In genomic region chr5:168315991-168316578, GRCh38 we compare ENCODE assay signal across 12 cellular contexts. TPM values are rescaled to one million over a fixed set of nuclear protein-coding genes. Genes with fewer than 3 reads are reported as not detected.
DNase-seq lines count a peak whose midpoint lies in the region; ATAC-seq, FAIRE-seq and TF ChIP-seq lines count a peak whose summit lies in the region.
"Had no signal": no experiment of that assay in that cellular context is flagged by ENCODE, and none has a peak within 500 bp of the region (broad histone marks: within the 10 kb centered on the region; RNA-seq: fewer than 3 reads in every experiment).

No MANE protein-coding gene starts in this region.

- H3K27me3 ChIP-seq in astrocyte (ENCODE audit: insufficient read depth, low read length) (no peaks in the 10 kb centered on the region), lower lobe of right lung (ENCODE audit: low read depth) (no peaks in the 10 kb centered on the region), upper lobe of right lung (no peaks in the 10 kb centered on the region), foreskin keratinocyte (no peaks in the 10 kb centered on the region)

- H3K4me3 ChIP-seq in astrocyte (ENCODE audit: insufficient read depth, low read depth, low read length) (no peak overlapping the region), lower lobe of right lung (no peak overlapping the region), upper lobe of right lung (no peak overlapping the region)

- no peaks in the 10 kb centered on the region for H3K9me3 ChIP-seq in astrocyte (ENCODE audit: insufficient read depth, low read depth, low read length)
- no peaks in the 10 kb centered on the region for H3K9me3 ChIP-seq in lower lobe of right lung
- H3K9me3 ChIP-seq in upper lobe of right lung, result no peaks in the 10 kb centered on the region

- no peak for FAIRE-seq in astrocyte (lab: Jason Lieb, UNC)
- FAIRE-seq: GM19239 had no signal

- H3K4me2 ChIP-seq in astrocyte (ENCODE audit: low read length), result peak overlapping the region; percentile 72

- peak overlapping the region; percentile 64 for H3K27ac ChIP-seq in astrocyte (ENCODE audit: low read depth, low read length)
- H3K27ac ChIP-seq in lower lobe of right lung, result peak overlapping the region; percentile 68
- H3K27ac ChIP-seq in upper lobe of right lung, result peak overlapping the region; percentile 75
- H3K27ac ChIP-seq in foreskin keratinocyte, result no peak overlapping the region

- ATAC-seq in lower lobe of right lung (peak; percentile 65 to 75), upper lobe of right lung (peak; percentile 65), HG03135 (IDR thresholded peaks at IDR 0.05; ENCODE audit: unreplicated experiment) (no peak), foreskin keratinocyte (no peak), omental fat pad (ENCODE audit: low FRiP score) (no peak)

- H3K27ac Mint-ChIP-seq in astrocyte (ENCODE audit: unreplicated experiment), result peak overlapping the region; percentile 98

- DNase-seq in NCI-H1417 (lab: John Stamatoyannopoulos, UW), result peak; percentile 30 to 80 (median 50)
- DNase-seq in NCI-H1417 treated with DMSO at 0.1 percent for 48 hours (lab: John Stamatoyannopoulos, UW), result no peak
- no peak for DNase-seq in astrocyte (ENCODE audit: low read depth)
- peak; percentile 68 for DNase-seq in lower lobe of right lung
- peak; percentile 71 for DNase-seq in upper lobe of right lung
- DNase-seq in foreskin keratinocyte, result no peak
- DNase-seq in omental fat pad (ENCODE audit: low spot score), result no peak
- DNase-seq: 8988T, aorta, GDM1 had no signal

- H4K20me1 ChIP-seq in astrocyte (ENCODE audit: insufficient read depth, low read length), result no peaks in the 10 kb centered on the region

- H3K4me3 Mint-ChIP-seq in astrocyte (ENCODE audit: unreplicated experiment), result no peak overlapping the region

- intact Hi-C loops in lower lobe of right lung (cut with DNase I) (no loop called here), upper lobe of right lung (cut with DNase I) (no loop called here)

- peaks cover 47% of the 10 kb centered on the region for H3K4me1 Mint-ChIP-seq in astrocyte (ENCODE audit: low read depth, unreplicated experiment)

- no peaks in the 10 kb centered on the region for H3K36me3 ChIP-seq in astrocyte (ENCODE audit: insufficient read depth, low read length)
- no peaks in the 10 kb centered on the region for H3K36me3 ChIP-seq in lower lobe of right lung
- H3K36me3 ChIP-seq in upper lobe of right lung, result no peaks in the 10 kb centered on the region

- peak overlapping the region; percentile 9 for H2AFZ ChIP-seq in astrocyte (ENCODE audit: low read depth, low read length)

- H3K4me1 ChIP-seq in astrocyte (ENCODE audit: insufficient read depth, low read length), result peaks cover 46% of the 10 kb centered on the region
- H3K4me1 ChIP-seq in lower lobe of right lung, result peaks cover 10% of the 10 kb centered on the region
- H3K4me1 ChIP-seq in upper lobe of right lung, result peaks cover 16% of the 10 kb centered on the region
- peaks cover 22% of the 10 kb centered on the region for H3K4me1 ChIP-seq in foreskin keratinocyte

- peak overlapping the region; percentile 66 for H3K9ac ChIP-seq in astrocyte (ENCODE audit: low read length)

- H3K79me2 ChIP-seq in astrocyte (ENCODE audit: insufficient read depth, low read length), result no peaks in the 10 kb centered on the region

- H3K9me3 Mint-ChIP-seq in astrocyte (ENCODE audit: unreplicated experiment), result no peaks in the 10 kb centered on the region

- no peak for TF ChIP-seq CTCF in astrocyte (IDR thresholded peaks at IDR 0.05; ENCODE audit: insufficient read depth, low read depth, low read length)
- TF ChIP-seq CTCF in lower lobe of right lung (IDR thresholded peaks at IDR 0.05), result no peak
- no peak for TF ChIP-seq CTCF in upper lobe of right lung (IDR thresholded peaks at IDR 0.05)
- TF ChIP-seq CTCF in foreskin keratinocyte (conservative IDR thresholded peaks at IDR 0.05), result no peak
- TF ChIP-seq CTCF in omental fat pad (IDR thresholded peaks at IDR 0.05), result no peak

- H3K36me3 Mint-ChIP-seq in astrocyte (ENCODE audit: low read depth, unreplicated experiment), result no peaks in the 10 kb centered on the region

- no peaks in the 10 kb centered on the region for H3K27me3 Mint-ChIP-seq in astrocyte (ENCODE audit: low read depth, unreplicated experiment)

RNA-seq across cellular contexts. Expression of gene WWC1, which starts 24.6 kb away (rescaled TPM):
- total RNA-seq in astrocyte (33.6 and 48.6 TPM in 2 replicates), lower lobe of right lung (61.9 TPM), upper lobe of right lung (94.2 TPM), foreskin keratinocyte (32.7 and 37.9 TPM in 2 replicates), omental fat pad (10 to 100 TPM in 3 of 4 donors, under 1 TPM in 1; 0.63 to 92.6 (median 21.0) TPM)
- polyA plus RNA-seq in foreskin keratinocyte, result 18.1 and 20.1 TPM in 2 replicates

Comparison
In these comparisons a context has a peak if more than half of its experiments do, and no peak if none do; other contexts are left out.
1. DNase-seq: peak in NCI-H1417 (3 of 3), lower lobe of right lung (single experiment) and upper lobe of right lung (single experiment); none in NCI-H1417 treated with DMSO at 0.1 percent for 48 hours (single experiment), astrocyte (single experiment), foreskin keratinocyte (0 of 2) and omental fat pad (single experiment).
2. ATAC-seq: peak in lower lobe of right lung (2 of 2) and upper lobe of right lung (single experiment); none in HG03135 (single experiment), foreskin keratinocyte (single experiment) and omental fat pad (single experiment).